In the genomic region with DNA sequence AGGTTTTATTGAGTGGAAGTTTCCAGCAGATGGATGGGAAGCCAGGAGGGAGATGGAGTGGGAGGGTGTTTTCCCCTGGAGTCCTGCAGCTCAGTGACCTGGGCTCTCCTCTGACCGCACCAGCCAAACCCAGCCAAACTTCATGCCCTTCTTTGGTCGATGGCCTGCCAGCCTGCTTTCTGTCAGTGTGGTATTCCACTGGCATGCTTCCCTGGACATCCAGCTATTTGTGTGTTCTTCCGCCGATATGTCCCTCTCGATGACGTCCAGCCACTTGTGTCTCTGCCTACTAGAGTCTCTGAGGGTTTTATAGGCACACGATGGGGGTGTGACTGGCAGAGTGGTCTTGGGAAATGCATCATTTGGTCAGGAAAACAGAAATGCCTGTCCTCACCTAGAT, we compare ENCODE assay signal across 19 cellular contexts. TPM values are rescaled to one million over a fixed set of nuclear protein-coding genes. Genes with fewer than 3 reads are reported as not detected.
DNase-seq lines count a peak whose midpoint lies in the region; ATAC-seq and TF ChIP-seq lines count a peak whose summit lies in the region.
"Had no signal": no experiment of that assay in that cellular context is flagged by ENCODE, and none has a peak within 500 bp of the region (broad histone marks: within the 10 kb centered on the region; RNA-seq: fewer than 3 reads in every experiment).

No MANE protein-coding gene starts in this region.

- CTCF ChIA-PET in activated CD4-positive, alpha-beta memory T cell treated with anti-CD3 and anti-CD28 coated beads for 36 hours (lab: Charles Lee), result no interaction called here
- CTCF ChIA-PET in activated CD4-positive, alpha-beta memory T cell treated with anti-CD3 and anti-CD28 coated beads, Interleukin-2, amount 10 ng/mL, durations not matched to agents 7 days and 5 days (lab: Charles Lee), result no interaction called here
- CTCF ChIA-PET in Caco-2 (lab: Charles Lee), result no interaction called here

- peaks cover 70% of the 10 kb centered on the region for H3K4me1 Mint-ChIP-seq in activated CD4-positive, alpha-beta memory T cell treated with anti-CD3 and anti-CD28 coated beads for 36 hours (ENCODE audit: low read depth)
- peaks cover 40% of the 10 kb centered on the region for H3K4me1 Mint-ChIP-seq in activated CD4-positive, alpha-beta memory T cell treated with anti-CD3 and anti-CD28 coated beads, Interleukin-2, amount 10 ng/mL, durations not matched to agents 7 days and 5 days
- H3K4me1 Mint-ChIP-seq in effector memory CD8-positive, alpha-beta T cell (ENCODE audit: low read depth in 2 of 2), result peaks cover 56 to 80% of the 10 kb centered on the region in 2 donors
- H3K4me1 Mint-ChIP-seq in memory B cell, result peaks cover 49% of the 10 kb centered on the region
- peaks cover 83% of the 10 kb centered on the region for H3K4me1 Mint-ChIP-seq in stimulated activated memory B cell treated with anti-CD40 and anti-IgM and Interleukin-4, amounts not matched to agents 10 μg/mL and 1 μg/mL and 100 μg/mL, for 72 hours
- peaks cover 22% of the 10 kb centered on the region for H3K4me1 Mint-ChIP-seq in Caco-2 (ENCODE audit: low read depth, unreplicated experiment)

- H3K27me3 ChIP-seq in Caco-2 (replicated peaks; ENCODE audit: control insufficient read depth, insufficient read depth, low read length), result no peaks in the 10 kb centered on the region
- H3K27me3 ChIP-seq: ascending aorta, upper lobe of left lung had no signal

- POLR2A ChIA-PET in activated CD4-positive, alpha-beta memory T cell treated with anti-CD3 and anti-CD28 coated beads for 36 hours (lab: Charles Lee), result no interaction called here
- POLR2A ChIA-PET in activated CD4-positive, alpha-beta memory T cell treated with anti-CD3 and anti-CD28 coated beads, Interleukin-2, amount 10 ng/mL, durations not matched to agents 7 days and 5 days (lab: Charles Lee), result no interaction called here
- POLR2A ChIA-PET in Caco-2 (lab: Charles Lee), result no interaction called here

- no peaks in the 10 kb centered on the region for H3K9me3 ChIP-seq in Caco-2
- H3K9me3 ChIP-seq: ascending aorta, SK-N-SH, upper lobe of left lung had no signal

- no peak overlapping the region for H3K4me3 ChIP-seq in Caco-2 (ENCODE audit: low read depth, low read length)
- H3K4me3 ChIP-seq: ascending aorta, skin epidermis, upper lobe of left lung had no signal

- H3K4me3 Mint-ChIP-seq in activated CD4-positive, alpha-beta memory T cell treated with anti-CD3 and anti-CD28 coated beads for 36 hours, result no peak overlapping the region
- no peak overlapping the region for H3K4me3 Mint-ChIP-seq in activated CD4-positive, alpha-beta memory T cell treated with anti-CD3 and anti-CD28 coated beads, Interleukin-2, amount 10 ng/mL, durations not matched to agents 7 days and 5 days
- peak overlapping the region; percentile 50 to 58 for H3K4me3 Mint-ChIP-seq in effector memory CD8-positive, alpha-beta T cell
- H3K4me3 Mint-ChIP-seq in memory B cell (no peak overlapping the region), Caco-2 (ENCODE audit: unreplicated experiment) (no peak overlapping the region)
- H3K4me3 Mint-ChIP-seq in stimulated activated memory B cell treated with anti-CD40 and anti-IgM and Interleukin-4, amounts not matched to agents 10 μg/mL and 1 μg/mL and 100 μg/mL, for 72 hours, result no peak overlapping the region

- no TSS peak for BruUV-seq in Caco-2 (replicated peaks; lab: Mats Ljungman, UMichigan)

- H3K4me1 ChIP-seq in Caco-2, result no peaks in the 10 kb centered on the region

- DNase-seq in activated CD4-positive, alpha-beta memory T cell treated with anti-CD3 and anti-CD28 coated beads for 36 hours, result no peak
- DNase-seq in activated CD4-positive, alpha-beta memory T cell treated with anti-CD3 and anti-CD28 coated beads, Interleukin-2, amount 10 ng/mL, durations not matched to agents 7 days and 5 days, result no peak
- no peak for DNase-seq in effector memory CD8-positive, alpha-beta T cell
- DNase-seq in memory B cell (ENCODE audit: low spot score in 2 of 2) (no peak), Caco-2 (no peak)
- DNase-seq: 8988T, DMS79 treated with DMSO at 0.1 percent for 48 hours, immature natural killer cell, KBM-7, mammary epithelial cell, NCI-H526 treated with DMSO at 0.1 percent for 48 hours, SK-N-SH, upper lobe of left lung had no signal

- no peak for ATAC-seq in effector memory CD8-positive, alpha-beta T cell (replicated peaks)
- ATAC-seq in memory B cell (ENCODE audit: low read depth) (no peak), HG03196 (IDR thresholded peaks at IDR 0.05; ENCODE audit: unreplicated experiment) (no peak), GM21717 (IDR thresholded peaks at IDR 0.05; ENCODE audit: unreplicated experiment) (no peak)
- no peak for ATAC-seq in stimulated activated memory B cell treated with anti-CD40 and anti-IgM and Interleukin-4, amounts not matched to agents 10 μg/mL and 1 μg/mL and 100 μg/mL, for 72 hours

- H3K27ac Mint-ChIP-seq in activated CD4-positive, alpha-beta memory T cell treated with anti-CD3 and anti-CD28 coated beads for 36 hours, result peak overlapping the region; percentile 23
- no peak overlapping the region for H3K27ac Mint-ChIP-seq in activated CD4-positive, alpha-beta memory T cell treated with anti-CD3 and anti-CD28 coated beads, Interleukin-2, amount 10 ng/mL, durations not matched to agents 7 days and 5 days
- H3K27ac Mint-ChIP-seq in effector memory CD8-positive, alpha-beta T cell, result peak overlapping the region; percentile 72 to 86
- H3K27ac Mint-ChIP-seq in memory B cell (peak overlapping the region; percentile 70), Caco-2 (ENCODE audit: unreplicated experiment) (no peak overlapping the region)
- H3K27ac Mint-ChIP-seq in stimulated activated memory B cell treated with anti-CD40 and anti-IgM and Interleukin-4, amounts not matched to agents 10 μg/mL and 1 μg/mL and 100 μg/mL, for 72 hours, result peak overlapping the region; percentile 39
- H3K27ac Mint-ChIP-seq: activated T-helper 2 cell treated with anti-CD3 and anti-CD28 coated beads, Interferon-gamma antibody, Interleukin-2, Interleukin-4, amounts not matched to agents 10 μg/mL and 5 μg/mL and 100 μg/mL, durations not matched to agents 14 hours and 24 hours and 36 hours had no signal

- intact Hi-C loops in activated CD4-positive, alpha-beta memory T cell treated with anti-CD3 and anti-CD28 coated beads for 36 hours (cut with micrococcal nuclease), result no loop called here
- intact Hi-C loops in Caco-2 (cut with micrococcal nuclease; ENCODE audit: unreplicated experiment), result no loop called here

- H3K36me3 Mint-ChIP-seq in activated CD4-positive, alpha-beta memory T cell treated with anti-CD3 and anti-CD28 coated beads for 36 hours, result peaks cover 11% of the 10 kb centered on the region
- H3K36me3 Mint-ChIP-seq in activated CD4-positive, alpha-beta memory T cell treated with anti-CD3 and anti-CD28 coated beads, Interleukin-2, amount 10 ng/mL, durations not matched to agents 7 days and 5 days (ENCODE audit: low read depth), result peaks cover 43% of the 10 kb centered on the region
- H3K36me3 Mint-ChIP-seq in effector memory CD8-positive, alpha-beta T cell (ENCODE audit: insufficient read depth), result peaks cover 47% of the 10 kb centered on the region
- peaks cover 3% of the 10 kb centered on the region for H3K36me3 Mint-ChIP-seq in memory B cell
- H3K36me3 Mint-ChIP-seq in stimulated activated memory B cell treated with anti-CD40 and anti-IgM and Interleukin-4, amounts not matched to agents 10 μg/mL and 1 μg/mL and 100 μg/mL, for 72 hours, result peaks cover 19% of the 10 kb centered on the region
- H3K36me3 Mint-ChIP-seq in Caco-2 (ENCODE audit: insufficient read depth, unreplicated experiment), result peaks cover 24% of the 10 kb centered on the region
- H3K36me3 Mint-ChIP-seq: immature natural killer cell had no signal

- no peaks in the 10 kb centered on the region for H3K27me3 Mint-ChIP-seq in activated CD4-positive, alpha-beta memory T cell treated with anti-CD3 and anti-CD28 coated beads for 36 hours
- no peaks in the 10 kb centered on the region for H3K27me3 Mint-ChIP-seq in activated CD4-positive, alpha-beta memory T cell treated with anti-CD3 and anti-CD28 coated beads, Interleukin-2, amount 10 ng/mL, durations not matched to agents 7 days and 5 days
- H3K27me3 Mint-ChIP-seq in effector memory CD8-positive, alpha-beta T cell, result no peaks in the 10 kb centered on the region
- H3K27me3 Mint-ChIP-seq in memory B cell, result no peaks in the 10 kb centered on the region
- no peaks in the 10 kb centered on the region for H3K27me3 Mint-ChIP-seq in stimulated activated memory B cell treated with anti-CD40 and anti-IgM and Interleukin-4, amounts not matched to agents 10 μg/mL and 1 μg/mL and 100 μg/mL, for 72 hours
- H3K27me3 Mint-ChIP-seq in Caco-2 (ENCODE audit: insufficient read depth, unreplicated experiment), result no peaks in the 10 kb centered on the region

- H3K9me3 Mint-ChIP-seq in activated CD4-positive, alpha-beta memory T cell treated with anti-CD3 and anti-CD28 coated beads for 36 hours, result no peaks in the 10 kb centered on the region
- no peaks in the 10 kb centered on the region for H3K9me3 Mint-ChIP-seq in activated CD4-positive, alpha-beta memory T cell treated with anti-CD3 and anti-CD28 coated beads, Interleukin-2, amount 10 ng/mL, durations not matched to agents 7 days and 5 days
- H3K9me3 Mint-ChIP-seq in effector memory CD8-positive, alpha-beta T cell, result no peaks in the 10 kb centered on the region
- H3K9me3 Mint-ChIP-seq in memory B cell (no peaks in the 10 kb centered on the region), Caco-2 (ENCODE audit: unreplicated experiment) (no peaks in the 10 kb centered on the region)
- H3K9me3 Mint-ChIP-seq in stimulated activated memory B cell treated with anti-CD40 and anti-IgM and Interleukin-4, amounts not matched to agents 10 μg/mL and 1 μg/mL and 100 μg/mL, for 72 hours, result no peaks in the 10 kb centered on the region
- H3K9me3 Mint-ChIP-seq: activated T-helper 2 cell treated with anti-CD3 and anti-CD28 coated beads, Interferon-gamma antibody, Interleukin-2, Interleukin-4, amounts not matched to agents 10 μg/mL and 5 μg/mL and 100 μg/mL, durations not matched to agents 14 hours and 24 hours and 36 hours; immature natural killer cell had no signal

- no peak for TF ChIP-seq CTCF in Caco-2 (IDR thresholded peaks at IDR 0.05; ENCODE audit: insufficient read depth in 1 of 2, low read depth in 1 of 2, low read length in 1 of 2, severe bottlenecking in 1 of 2, unreplicated experiment in 1 of 2)

- no peaks in the 10 kb centered on the region for H3K36me3 ChIP-seq in Caco-2 (ENCODE audit: control insufficient read depth, insufficient read depth, low read length)
- H3K36me3 ChIP-seq: ascending aorta had no signal

RNA-seq across cellular contexts. Expression of gene GPBP1, which starts 33.8 kb away (rescaled TPM):
- total RNA-seq in activated CD4-positive, alpha-beta memory T cell treated with anti-CD3 and anti-CD28 coated beads for 36 hours, result 10 to 100 TPM; 94.1 to 98.5 TPM
- total RNA-seq in activated CD4-positive, alpha-beta memory T cell treated with anti-CD3 and anti-CD28 coated beads, Interleukin-2, amount 10 ng/mL, durations not matched to agents 7 days and 5 days, result 100 to 1,000 TPM; 105 to 109 TPM
- 100 and 117 TPM in 2 replicates for total RNA-seq in Caco-2 (2022)

Comparison
In these comparisons a context has a peak if more than half of its experiments do, and no peak if none do; other contexts are left out.
1. H3K27ac Mint-ChIP-seq: peak in activated CD4-positive, alpha-beta memory T cell treated with anti-CD3 and anti-CD28 coated beads for 36 hours (single experiment), effector memory CD8-positive, alpha-beta T cell (2 of 2), memory B cell (single experiment) and stimulated activated memory B cell treated with anti-CD40 and anti-IgM and Interleukin-4, amounts not matched to agents 10 μg/mL and 1 μg/mL and 100 μg/mL, for 72 hours (single experiment); none in activated CD4-positive, alpha-beta memory T cell treated with anti-CD3 and anti-CD28 coated beads, Interleukin-2, amount 10 ng/mL, durations not matched to agents 7 days and 5 days (single experiment) and Caco-2 (single experiment).
2. H3K4me3 Mint-ChIP-seq: peak in effector memory CD8-positive, alpha-beta T cell (2 of 2); none in activated CD4-positive, alpha-beta memory T cell treated with anti-CD3 and anti-CD28 coated beads for 36 hours (single experiment), activated CD4-positive, alpha-beta memory T cell treated with anti-CD3 and anti-CD28 coated beads, Interleukin-2, amount 10 ng/mL, durations not matched to agents 7 days and 5 days (single experiment), memory B cell (single experiment), stimulated activated memory B cell treated with anti-CD40 and anti-IgM and Interleukin-4, amounts not matched to agents 10 μg/mL and 1 μg/mL and 100 μg/mL, for 72 hours (single experiment) and Caco-2 (single experiment).